In genomic region chr5:158461240-158461854, GRCh38 we compare ENCODE assay signal across 20 cellular contexts.
A peak's percentile ranks its signal among the peaks of the same experiment; 100 is the strongest.
DNase-seq lines count a peak whose midpoint lies in the region; ATAC-seq and TF ChIP-seq lines count a peak whose summit lies in the region.
"Had no signal": no experiment of that assay in that cellular context is flagged by ENCODE, and none has a peak within 500 bp of the region (broad histone marks: within the 10 kb centered on the region; RNA-seq: fewer than 3 reads in every experiment).

No MANE protein-coding gene starts in this region.

- H3K4me3 Mint-ChIP-seq in progenitor cell of endocrine pancreas (ENCODE audit: low read depth) = no peak overlapping the region
- H3K4me3 Mint-ChIP-seq: activated naive CD8-positive, alpha-beta T cell treated with anti-CD3 and anti-CD28 coated beads for 36 hours; activated T-helper 17 cell treated with anti-CD3 and anti-CD28 coated beads, Interleukin-2, amount 50 U/mL, for 72 hours; CD4-positive, alpha-beta memory T cell; natural killer cell treated with Interleukin-12 subunit alpha and Interleukin-12 subunit beta and Interleukin-15 and Interleukin-18, amount 100 ng/mL, for 72 hours; stimulated activated naive CD8-positive, alpha-beta T cell treated with anti-CD3 and anti-CD28 coated beads, Interleukin-15, Interleukin-2, amounts not matched to agents 100 ng/mL and 50 ng/mL, for 24 hours had no signal

- intact Hi-C loops in adrenal gland (cut with DNase I) = no loop called here
- intact Hi-C loops in left ventricle myocardium superior (cut with micrococcal nuclease) = no loop called here
- intact Hi-C loops in ovary (cut with DNase I) = loop anchor here in 1 of 4 donors (10.0 kb wide), 1 partner anchor 643 kb away; no protein-coding TSS in a partner anchor

- H3K4me1 Mint-ChIP-seq in progenitor cell of endocrine pancreas (ENCODE audit: low read depth) = no peaks in the 10 kb centered on the region
- H3K4me1 Mint-ChIP-seq: activated T-helper 17 cell treated with anti-CD3 and anti-CD28 coated beads, Interleukin-2, amount 50 U/mL, for 72 hours; CD4-positive, alpha-beta memory T cell had no signal

- H3K4me1 ChIP-seq in adrenal gland (replicated peaks in 1 of 2) = peaks cover 4 to 33% of the 10 kb centered on the region in 2 donors
- peaks cover 14% of the 10 kb centered on the region for H3K4me1 ChIP-seq in ovary (ENCODE audit: insufficient read depth)
- H3K4me1 ChIP-seq in upper lobe of left lung = peaks cover 0 to 6% (median 1%) of the 10 kb centered on the region in 4 donors
- H3K4me1 ChIP-seq: breast epithelium had no signal

- peaks cover 3% of the 10 kb centered on the region for H3K9me3 Mint-ChIP-seq in progenitor cell of endocrine pancreas (ENCODE audit: low read depth)
- H3K9me3 Mint-ChIP-seq: activated T-helper 17 cell treated with anti-CD3 and anti-CD28 coated beads, Interleukin-2, amount 50 U/mL, for 72 hours; natural killer cell treated with Interleukin-12 subunit alpha and Interleukin-12 subunit beta and Interleukin-15 and Interleukin-18, amount 100 ng/mL, for 72 hours had no signal

- H3K36me3 Mint-ChIP-seq in progenitor cell of endocrine pancreas (ENCODE audit: insufficient read depth) = no peaks in the 10 kb centered on the region
- H3K36me3 Mint-ChIP-seq: activated naive CD8-positive, alpha-beta T cell treated with anti-CD3 and anti-CD28 coated beads for 36 hours; CD4-positive, alpha-beta memory T cell; natural killer cell treated with Interleukin-12 subunit alpha and Interleukin-12 subunit beta and Interleukin-15 and Interleukin-18, amount 100 ng/mL, for 72 hours had no signal

- WGBS in adrenal gland, 4 donors = 52 to 68% (median 62%) methylated on average over 4 of the region's 4 CpGs
- WGBS in ovary, 3 donors = 13 to 17% (median 15%) methylated on average over 4 of the region's 4 CpGs
- 74 to 75% methylated on average over 3 to 4 of the region's 4 CpGs for WGBS in upper lobe of left lung, 2 donors

- TF ChIP-seq EP300 in ovary (IDR thresholded peaks at IDR 0.05) = no peak
- no peak for TF ChIP-seq EP300 in upper lobe of left lung (IDR thresholded peaks at IDR 0.05)

- DNase-seq in adrenal gland = peak in 4 of 7 donors; percentile 15 to 45 (median 26)
- DNase-seq in left ventricle myocardium superior = peak; percentile 34
- DNase-seq in ovary = peak; percentile 78 to 86 (median 83)
- DNase-seq in upper lobe of left lung = no peak
- DNase-seq in NCI-H748 treated with DMSO at 0.1 percent for 48 hours (lab: John Stamatoyannopoulos, UW) = no peak
- no peak for DNase-seq in progenitor cell of endocrine pancreas (ENCODE audit: low spot score, unreplicated experiment)
- no peak for DNase-seq in activated T-cell treated with anti-CD3 and anti-CD28 coated beads, Interleukin-2, amount 50 U/mL, for 1 hour
- DNase-seq: activated CD4-positive, alpha-beta T cell treated with anti-CD3 and anti-CD28 coated beads for 4 hours; activated naive CD8-positive, alpha-beta T cell treated with anti-CD3 and anti-CD28 coated beads for 36 hours; CD4-positive, alpha-beta memory T cell; dermis blood vessel endothelial cell; GF-D8; PC-3; posterior cingulate gyrus; stimulated activated CD4-positive, alpha-beta T cell treated with anti-CD3 and anti-CD28 coated beads, Interleukin-4, amount 100 ng/mL, for 24 hours; T-helper 1 cell had no signal

- H3K27ac ChIP-seq in adrenal gland = no peak overlapping the region
- peak overlapping the region in 1 of 2 donors; percentile 44 for H3K27ac ChIP-seq in ovary
- peak overlapping the region in 1 of 4 donors; percentile 27 for H3K27ac ChIP-seq in upper lobe of left lung

- TF ChIP-seq POLR2A in adrenal gland (IDR thresholded peaks at IDR 0.05) = no peak
- no peak for TF ChIP-seq POLR2A in ovary (IDR thresholded peaks at IDR 0.05)
- no peak for TF ChIP-seq POLR2A in upper lobe of left lung (IDR thresholded peaks at IDR 0.05)

- H3K4me3 ChIP-seq in adrenal gland (no peak overlapping the region), ovary (no peak overlapping the region), upper lobe of left lung (no peak overlapping the region)
- H3K4me3 ChIP-seq: breast epithelium had no signal

- H3K9me3 ChIP-seq in adrenal gland (replicated peaks in 1 of 3) (no peaks in the 10 kb centered on the region), ovary (no peaks in the 10 kb centered on the region), upper lobe of left lung (no peaks in the 10 kb centered on the region)
- H3K9me3 ChIP-seq: breast epithelium had no signal

- TF ChIP-seq CTCF in adrenal gland (IDR thresholded peaks at IDR 0.05) = no peak
- TF ChIP-seq CTCF in ovary (IDR thresholded peaks at IDR 0.05) = no peak
- no peak for TF ChIP-seq CTCF in upper lobe of left lung (IDR thresholded peaks at IDR 0.05)
- no peak for TF ChIP-seq CTCF in progenitor cell of endocrine pancreas (IDR thresholded peaks at IDR 0.05; ENCODE audit: unreplicated experiment)

- H3K27me3 ChIP-seq in adrenal gland (no peaks in the 10 kb centered on the region), ovary (no peaks in the 10 kb centered on the region), upper lobe of left lung (no peaks in the 10 kb centered on the region)
- H3K27me3 ChIP-seq: breast epithelium had no signal

- no peak overlapping the region for H3K27ac Mint-ChIP-seq in progenitor cell of endocrine pancreas
- H3K27ac Mint-ChIP-seq: activated naive CD8-positive, alpha-beta T cell treated with anti-CD3 and anti-CD28 coated beads for 36 hours; activated T-helper 17 cell treated with anti-CD3 and anti-CD28 coated beads, Interleukin-2, amount 50 U/mL, for 72 hours; CD4-positive, alpha-beta memory T cell; natural killer cell treated with Interleukin-12 subunit alpha and Interleukin-12 subunit beta and Interleukin-15 and Interleukin-18, amount 100 ng/mL, for 72 hours; stimulated activated naive CD8-positive, alpha-beta T cell treated with anti-CD3 and anti-CD28 coated beads, Interleukin-15, Interleukin-2, amounts not matched to agents 100 ng/mL and 50 ng/mL, for 24 hours had no signal

- peaks cover 21% of the 10 kb centered on the region for H3K27me3 Mint-ChIP-seq in progenitor cell of endocrine pancreas
- H3K27me3 Mint-ChIP-seq: activated naive CD8-positive, alpha-beta T cell treated with anti-CD3 and anti-CD28 coated beads for 36 hours; natural killer cell treated with Interleukin-12 subunit alpha and Interleukin-12 subunit beta and Interleukin-15 and Interleukin-18, amount 100 ng/mL, for 72 hours; stimulated activated naive CD8-positive, alpha-beta T cell treated with anti-CD3 and anti-CD28 coated beads, Interleukin-15, Interleukin-2, amounts not matched to agents 100 ng/mL and 50 ng/mL, for 24 hours had no signal

- peak; percentile 76 for ATAC-seq in left ventricle myocardium superior
- ATAC-seq in upper lobe of left lung (ENCODE audit: low FRiP score in 2 of 2) = peak; percentile 36 to 72
- ATAC-seq: activated T-helper 17 cell treated with anti-CD3 and anti-CD28 coated beads, Interleukin-2, amount 50 U/mL, for 72 hours; natural killer cell treated with Interleukin-12 subunit alpha and Interleukin-12 subunit beta and Interleukin-15 and Interleukin-18, amount 100 ng/mL, for 72 hours; PC-3 had no signal

- no peaks in the 10 kb centered on the region for H3K36me3 ChIP-seq in adrenal gland (replicated peaks in 1 of 2)
- H3K36me3 ChIP-seq in ovary = no peaks in the 10 kb centered on the region
- no peaks in the 10 kb centered on the region for H3K36me3 ChIP-seq in upper lobe of left lung
- H3K36me3 ChIP-seq: breast epithelium had no signal

Comparison
In these comparisons a context has a peak if more than half of its experiments do, and no peak if none do; other contexts are left out.
1. DNase-seq: peak in adrenal gland (4 of 7), left ventricle myocardium superior (single experiment) and ovary (5 of 5); none in upper lobe of left lung (0 of 2), NCI-H748 treated with DMSO at 0.1 percent for 48 hours (single experiment), progenitor cell of endocrine pancreas (single experiment) and activated T-cell treated with anti-CD3 and anti-CD28 coated beads, Interleukin-2, amount 50 U/mL, for 1 hour (single experiment).